In genomic region chr9:18379073-18379811, GRCh38 we compare ENCODE assay signal across 1 cellular context.
TF ChIP-seq lines count a peak whose summit lies in the region.

No MANE protein-coding gene starts in this region.

TF ChIP-seq in GM23338, 12 proteins besides CTCF, POLR2A, EP300 and RAD21 (continued from another document):
- TF ChIP-seq, protein P1, sequence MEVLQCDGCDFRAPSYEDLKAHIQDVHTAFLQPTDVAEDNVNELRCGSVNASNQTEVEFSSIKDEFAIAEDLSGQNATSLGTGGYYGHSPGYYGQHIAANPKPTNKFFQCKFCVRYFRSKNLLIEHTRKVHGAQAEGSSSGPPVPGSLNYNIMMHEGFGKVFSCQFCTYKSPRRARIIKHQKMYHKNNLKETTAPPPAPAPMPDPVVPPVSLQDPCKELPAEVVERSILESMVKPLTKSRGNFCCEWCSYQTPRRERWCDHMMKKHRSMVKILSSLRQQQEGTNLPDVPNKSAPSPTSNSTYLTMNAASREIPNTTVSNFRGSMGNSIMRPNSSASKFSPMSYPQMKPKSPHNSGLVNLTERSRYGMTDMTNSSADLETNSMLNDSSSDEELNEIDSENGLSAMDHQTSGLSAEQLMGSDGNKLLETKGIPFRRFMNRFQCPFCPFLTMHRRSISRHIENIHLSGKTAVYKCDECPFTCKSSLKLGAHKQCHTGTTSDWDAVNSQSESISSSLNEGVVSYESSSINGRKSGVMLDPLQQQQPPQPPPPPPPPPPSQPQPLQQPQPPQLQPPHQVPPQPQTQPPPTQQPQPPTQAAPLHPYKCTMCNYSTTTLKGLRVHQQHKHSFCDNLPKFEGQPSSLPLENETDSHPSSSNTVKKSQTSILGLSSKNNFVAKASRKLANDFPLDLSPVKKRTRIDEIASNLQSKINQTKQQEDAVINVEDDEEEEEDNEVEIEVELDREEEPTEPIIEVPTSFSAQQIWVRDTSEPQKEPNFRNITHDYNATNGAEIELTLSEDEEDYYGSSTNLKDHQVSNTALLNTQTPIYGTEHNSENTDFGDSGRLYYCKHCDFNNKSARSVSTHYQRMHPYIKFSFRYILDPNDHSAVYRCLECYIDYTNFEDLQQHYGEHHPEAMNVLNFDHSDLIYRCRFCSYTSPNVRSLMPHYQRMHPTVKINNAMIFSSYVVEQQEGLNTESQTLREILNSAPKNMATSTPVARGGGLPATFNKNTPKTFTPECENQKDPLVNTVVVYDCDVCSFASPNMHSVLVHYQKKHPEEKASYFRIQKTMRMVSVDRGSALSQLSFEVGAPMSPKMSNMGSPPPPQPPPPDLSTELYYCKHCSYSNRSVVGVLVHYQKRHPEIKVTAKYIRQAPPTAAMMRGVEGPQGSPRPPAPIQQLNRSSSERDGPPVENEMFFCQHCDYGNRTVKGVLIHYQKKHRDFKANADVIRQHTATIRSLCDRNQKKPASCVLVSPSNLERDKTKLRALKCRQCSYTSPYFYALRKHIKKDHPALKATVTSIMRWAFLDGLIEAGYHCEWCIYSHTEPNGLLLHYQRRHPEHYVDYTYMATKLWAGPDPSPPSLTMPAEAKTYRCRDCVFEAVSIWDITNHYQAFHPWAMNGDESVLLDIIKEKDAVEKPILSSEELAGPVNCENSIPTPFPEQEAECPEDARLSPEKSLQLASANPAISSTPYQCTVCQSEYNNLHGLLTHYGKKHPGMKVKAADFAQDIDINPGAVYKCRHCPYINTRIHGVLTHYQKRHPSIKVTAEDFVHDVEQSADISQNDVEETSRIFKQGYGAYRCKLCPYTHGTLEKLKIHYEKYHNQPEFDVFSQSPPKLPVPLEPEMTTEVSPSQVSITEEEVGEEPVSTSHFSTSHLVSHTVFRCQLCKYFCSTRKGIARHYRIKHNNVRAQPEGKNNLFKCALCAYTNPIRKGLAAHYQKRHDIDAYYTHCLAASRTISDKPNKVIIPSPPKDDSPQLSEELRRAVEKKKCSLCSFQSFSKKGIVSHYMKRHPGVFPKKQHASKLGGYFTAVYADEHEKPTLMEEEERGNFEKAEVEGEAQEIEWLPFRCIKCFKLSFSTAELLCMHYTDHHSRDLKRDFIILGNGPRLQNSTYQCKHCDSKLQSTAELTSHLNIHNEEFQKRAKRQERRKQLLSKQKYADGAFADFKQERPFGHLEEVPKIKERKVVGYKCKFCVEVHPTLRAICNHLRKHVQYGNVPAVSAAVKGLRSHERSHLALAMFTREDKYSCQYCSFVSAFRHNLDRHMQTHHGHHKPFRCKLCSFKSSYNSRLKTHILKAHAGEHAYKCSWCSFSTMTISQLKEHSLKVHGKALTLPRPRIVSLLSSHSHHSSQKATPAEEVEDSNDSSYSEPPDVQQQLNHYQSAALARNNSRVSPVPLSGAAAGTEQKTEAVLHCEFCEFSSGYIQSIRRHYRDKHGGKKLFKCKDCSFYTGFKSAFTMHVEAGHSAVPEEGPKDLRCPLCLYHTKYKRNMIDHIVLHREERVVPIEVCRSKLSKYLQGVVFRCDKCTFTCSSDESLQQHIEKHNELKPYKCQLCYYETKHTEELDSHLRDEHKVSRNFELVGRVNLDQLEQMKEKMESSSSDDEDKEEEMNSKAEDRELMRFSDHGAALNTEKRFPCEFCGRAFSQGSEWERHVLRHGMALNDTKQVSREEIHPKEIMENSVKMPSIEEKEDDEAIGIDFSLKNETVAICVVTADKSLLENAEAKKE (CRISPR knock-in tag; IDR thresholded peaks at IDR 0.05) = peak; percentile 29; the same call in 1 of the 2 replicates
- TF ChIP-seq EZH2phosphoT487 (IDR thresholded peaks at IDR 0.05; ENCODE audit: unreplicated experiment) (no peak), NANOG (IDR thresholded peaks at IDR 0.05; ENCODE audit: borderline replicate concordance) (no peak), CREB1 (CRISPR knock-in tag; IDR thresholded peaks at IDR 0.05; ENCODE audit: low read depth) (peak; percentile 46; the same call in 1 of the 2 replicates), ETS1 (IDR thresholded peaks at IDR 0.05) (no peak), STAT1 (IDR thresholded peaks at IDR 0.05; ENCODE audit: unreplicated experiment) (no peak), ZNF331 (CRISPR knock-in tag; IDR thresholded peaks at IDR 0.05; ENCODE audit: low read depth) (peak; percentile 39; the same call in 1 of the 2 replicates), POLR2AphosphoS5 (IDR thresholded peaks at IDR 0.05; ENCODE audit: low read depth) (no peak)
